ENCODE assay signal across 8 cellular contexts in genomic region chr15:43330780-43331086, GRCh38. TPM values are rescaled to one million over a fixed set of nuclear protein-coding genes. Genes with fewer than 3 reads are reported as not detected.
A peak's percentile ranks its signal among the peaks of the same experiment; 100 is the strongest.
DNase-seq lines count a peak whose midpoint lies in the region; ATAC-seq and TF ChIP-seq lines count a peak whose summit lies in the region.

No MANE protein-coding gene starts in this region.

- H3K9me3 Mint-ChIP-seq in stimulated activated naive B cell treated with anti-CD40 and anti-IgM and Interleukin-4, amounts not matched to agents 10 μg/mL and 1 μg/mL and 100 μg/mL, for 72 hours: no peaks in the 10 kb centered on the region

- peak overlapping the region; percentile 99 for H3K27ac Mint-ChIP-seq in stimulated activated naive B cell treated with anti-CD40 and anti-IgM and Interleukin-4, amounts not matched to agents 10 μg/mL and 1 μg/mL and 100 μg/mL, for 72 hours

- peaks cover 35 to 49% of the 10 kb centered on the region in 2 donors for H3K36me3 Mint-ChIP-seq in stimulated activated naive B cell treated with anti-CD40 and anti-IgM and Interleukin-4, amounts not matched to agents 10 μg/mL and 1 μg/mL and 100 μg/mL, for 72 hours

- peak overlapping the region; percentile 94 to 95 for H3K4me3 Mint-ChIP-seq in stimulated activated naive B cell treated with anti-CD40 and anti-IgM and Interleukin-4, amounts not matched to agents 10 μg/mL and 1 μg/mL and 100 μg/mL, for 72 hours

- H3K4me1 ChIP-seq in HEK293 (ENCODE audit: control insufficient read depth, insufficient read depth, low read length) (peaks cover 4% of the 10 kb centered on the region; the same call in 1 of the 2 replicates), SJSA1 (replicated peaks) (peaks cover 22% of the 10 kb centered on the region), gastroesophageal sphincter (peaks cover 5 to 36% (median 11%) of the 10 kb centered on the region in 3 donors)

- H3K9me3 ChIP-seq in HEK293 (ENCODE audit: control insufficient read depth, insufficient read depth, low read depth, low read length) (no peaks in the 10 kb centered on the region), SJSA1 (replicated peaks) (no peaks in the 10 kb centered on the region), gastroesophageal sphincter (no peaks in the 10 kb centered on the region)

- H3K36me3 ChIP-seq in HEK293 (ENCODE audit: control insufficient read depth in 2 of 2, insufficient read depth in 1 of 2, low read length in 2 of 2) (peaks cover 0 to 27% of the 10 kb centered on the region in 2 experiments; a peak in 1 of 3 replicates), SJSA1 (peaks cover 44% of the 10 kb centered on the region), gastroesophageal sphincter (peaks cover 0 to 17% of the 10 kb centered on the region in 2 donors)

- H3K4me3 ChIP-seq in HEK293 (ENCODE audit: low read depth, low read length) (peak overlapping the region; percentile 70), SJSA1 (peak overlapping the region; percentile 78), gastroesophageal sphincter (peak overlapping the region; percentile 65 to 92)

- 5% methylated on average over 5 of the region's 7 CpGs; no CpG with 5 or more reads in 1 of the 2 donors for WGBS in gastroesophageal sphincter (ENCODE audit: low coverage in 1 of 2), 2 donors

- no peak overlapping the region for H3K27ac ChIP-seq in HEK293 (ENCODE audit: extremely low read depth, low read depth, low read length)
- H3K27ac ChIP-seq in SJSA1: peak overlapping the region; percentile 88
- H3K27ac ChIP-seq in gastroesophageal sphincter: peak overlapping the region; percentile 91 to 93 (median 92)

- H3K4me1 Mint-ChIP-seq in stimulated activated naive B cell treated with anti-CD40 and anti-IgM and Interleukin-4, amounts not matched to agents 10 μg/mL and 1 μg/mL and 100 μg/mL, for 72 hours: peaks cover 10 to 40% of the 10 kb centered on the region in 2 donors

- ATAC-seq in GM18498 (IDR thresholded peaks at IDR 0.05; ENCODE audit: unreplicated experiment): peak; percentile 28
- no peak for ATAC-seq in gastroesophageal sphincter
- ATAC-seq in stimulated activated naive B cell treated with anti-CD40 and anti-IgM and Interleukin-4, amounts not matched to agents 10 μg/mL and 1 μg/mL and 100 μg/mL, for 72 hours (replicated peaks): peak; percentile 26 to 31

- no peak for TF ChIP-seq EP300 in gastroesophageal sphincter (IDR thresholded peaks at IDR 0.05)

- no peak for TF ChIP-seq CTCF in HEK293 (tag by site-specific recombination; IDR thresholded peaks at IDR 0.05)
- no peak for TF ChIP-seq CTCF in gastroesophageal sphincter (IDR thresholded peaks at IDR 0.05)

- DNase-seq in SJSA1 (ENCODE audit: low read depth in 1 of 2, low spot score in 2 of 2): no peak
- no peak for DNase-seq in stimulated activated naive B cell treated with anti-CD40 and anti-IgM and Interleukin-4, amounts not matched to agents 10 μg/mL and 1 μg/mL and 100 μg/mL, for 72 hours
- DNase-seq in COLO829 (ENCODE audit: low spot score): no peak
- DNase-seq in iPS-NIHi11 (ENCODE audit: low spot score): no peak
- no peak for DNase-seq in foreskin melanocyte

- CTCF ChIA-PET in HEK293 (lab: Yijun Ruan, JAX): no interaction called here

- H3K27me3 ChIP-seq in SJSA1 (replicated peaks) (no peaks in the 10 kb centered on the region), gastroesophageal sphincter (no peaks in the 10 kb centered on the region)

- POLR2A ChIA-PET in HEK293 (lab: Yijun Ruan, JAX): no interaction called here

- no peak for TF ChIP-seq POLR2A in gastroesophageal sphincter (IDR thresholded peaks at IDR 0.05)

- H3K27me3 Mint-ChIP-seq in stimulated activated naive B cell treated with anti-CD40 and anti-IgM and Interleukin-4, amounts not matched to agents 10 μg/mL and 1 μg/mL and 100 μg/mL, for 72 hours: no peaks in the 10 kb centered on the region

TF ChIP-seq in HEK293, 187 proteins besides CTCF, POLR2A, EP300 and RAD21 (continues in another document):
- TF ChIP-seq ZNF639 (tag by site-specific recombination; IDR thresholded peaks at IDR 0.05) (no peak), ZNF274 (IDR thresholded peaks at IDR 0.05; ENCODE audit: low read length) (no peak), ZNF274 (tag by site-specific recombination; IDR thresholded peaks at IDR 0.05; ENCODE audit: borderline replicate concordance) (no peak), ZNF670 (tag by site-specific recombination; IDR thresholded peaks at IDR 0.05; ENCODE audit: low read depth) (no peak), ZNF518A (tag by site-specific recombination; conservative IDR thresholded peaks at IDR 0.05; ENCODE audit: low read depth) (peak; percentile 62), ELK4 (IDR thresholded peaks at IDR 0.05; ENCODE audit: borderline replicate concordance, low read depth, low read length) (no peak), ZNF146 (tag by site-specific recombination; IDR thresholded peaks at IDR 0.05) (no peak), PRDM6 (tag by site-specific recombination; IDR thresholded peaks at IDR 0.05) (no peak), ZNF169 (tag by site-specific recombination; IDR thresholded peaks at IDR 0.05) (no peak)

RNA-seq across cellular contexts. Expression of gene LCMT2, which starts 0.4 kb away (rescaled TPM):
- total RNA-seq in SJSA1 (2014; rRNA removed; shearing (Covaris generic)): 11.4 and 17.4 TPM in 2 replicates
- total RNA-seq in gastroesophageal sphincter: 1 to 10 TPM; 5.4 to 9.5 (median 6.4) TPM

RNA-seq across cellular contexts. Expression of gene TGM7, which starts 28.7 kb away (rescaled TPM):
- not detected in 2 replicates for total RNA-seq in SJSA1 (2014; rRNA removed; shearing (Covaris generic))
- not detected for total RNA-seq in gastroesophageal sphincter

RNA-seq across cellular contexts. Expression of gene ZSCAN29, which starts 40.1 kb away (rescaled TPM):
- 26.8 and 47.3 TPM in 2 replicates for total RNA-seq in SJSA1 (2014; rRNA removed; shearing (Covaris generic))
- 10 to 100 TPM; 18.0 to 30.7 (median 22.3) TPM for total RNA-seq in gastroesophageal sphincter

RNA-seq across cellular contexts. Expression of gene TUBGCP4, which starts 40.2 kb away (rescaled TPM):
- total RNA-seq in SJSA1 (2014; rRNA removed; shearing (Covaris generic)): 9.4 and 11.7 TPM in 2 replicates
- total RNA-seq in gastroesophageal sphincter: 10 to 100 TPM; 11.3 to 26.0 (median 14.2) TPM
